Comparison of ENCODE assay signal across 1 cellular context in the genomic region with DNA sequence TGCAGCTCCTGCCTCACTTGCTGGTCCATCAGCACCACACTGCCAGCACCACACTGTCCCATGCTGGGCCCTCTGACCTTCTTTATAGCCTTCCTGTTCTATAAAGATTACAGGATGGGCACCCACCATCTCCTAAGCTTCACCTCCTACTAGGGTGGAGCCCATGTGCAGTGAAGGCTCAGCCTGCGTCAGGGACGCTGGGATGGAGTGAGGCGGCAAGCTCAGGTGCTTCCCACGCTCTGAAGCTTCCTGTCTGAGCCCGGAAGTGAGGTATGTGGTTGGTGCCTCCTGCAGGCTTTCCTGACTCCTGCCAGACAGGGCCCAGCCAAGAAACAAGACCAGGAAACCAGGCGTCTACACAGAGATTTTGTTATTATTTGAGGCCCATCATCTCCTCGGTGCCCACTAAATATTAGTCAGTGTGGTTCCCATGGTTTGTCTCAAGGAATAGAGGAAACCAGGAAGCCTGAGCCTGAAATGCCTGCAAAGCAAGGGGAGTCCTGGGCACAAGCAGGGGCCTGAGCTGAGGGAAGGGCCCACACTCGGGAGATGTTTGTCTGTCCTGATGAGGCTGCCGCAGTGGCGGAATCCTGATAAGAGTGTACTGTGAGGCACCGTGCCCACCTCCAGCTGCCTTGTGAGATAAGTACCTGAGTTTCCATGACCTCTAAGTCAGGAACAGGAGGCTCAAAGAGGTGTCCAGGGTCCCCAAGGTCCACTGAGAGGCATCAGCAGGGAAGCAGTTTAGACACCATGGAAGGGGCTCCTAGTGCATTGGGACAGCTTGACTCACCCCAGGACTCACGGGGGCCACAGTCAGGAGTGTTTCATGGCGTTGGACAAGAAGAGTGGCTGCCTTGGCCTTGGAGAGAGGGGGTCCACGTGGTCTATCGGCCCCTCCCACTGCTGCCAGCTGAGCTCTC.
TF ChIP-seq lines count a peak whose summit lies in the region.

No MANE protein-coding gene starts in this region.

TF ChIP-seq in GM12878, 131 proteins besides CTCF, POLR2A, EP300 and RAD21:
- TF ChIP-seq ZBTB40 (IDR thresholded peaks at IDR 0.05; ENCODE audit: borderline replicate concordance) (peak; percentile 41; the same call in 1 of the 2 replicates), POLR2AphosphoS2 (IDR thresholded peaks at IDR 0.05; ENCODE audit: low read depth, low read length) (no peak)
- TF ChIP-seq, protein P1, sequence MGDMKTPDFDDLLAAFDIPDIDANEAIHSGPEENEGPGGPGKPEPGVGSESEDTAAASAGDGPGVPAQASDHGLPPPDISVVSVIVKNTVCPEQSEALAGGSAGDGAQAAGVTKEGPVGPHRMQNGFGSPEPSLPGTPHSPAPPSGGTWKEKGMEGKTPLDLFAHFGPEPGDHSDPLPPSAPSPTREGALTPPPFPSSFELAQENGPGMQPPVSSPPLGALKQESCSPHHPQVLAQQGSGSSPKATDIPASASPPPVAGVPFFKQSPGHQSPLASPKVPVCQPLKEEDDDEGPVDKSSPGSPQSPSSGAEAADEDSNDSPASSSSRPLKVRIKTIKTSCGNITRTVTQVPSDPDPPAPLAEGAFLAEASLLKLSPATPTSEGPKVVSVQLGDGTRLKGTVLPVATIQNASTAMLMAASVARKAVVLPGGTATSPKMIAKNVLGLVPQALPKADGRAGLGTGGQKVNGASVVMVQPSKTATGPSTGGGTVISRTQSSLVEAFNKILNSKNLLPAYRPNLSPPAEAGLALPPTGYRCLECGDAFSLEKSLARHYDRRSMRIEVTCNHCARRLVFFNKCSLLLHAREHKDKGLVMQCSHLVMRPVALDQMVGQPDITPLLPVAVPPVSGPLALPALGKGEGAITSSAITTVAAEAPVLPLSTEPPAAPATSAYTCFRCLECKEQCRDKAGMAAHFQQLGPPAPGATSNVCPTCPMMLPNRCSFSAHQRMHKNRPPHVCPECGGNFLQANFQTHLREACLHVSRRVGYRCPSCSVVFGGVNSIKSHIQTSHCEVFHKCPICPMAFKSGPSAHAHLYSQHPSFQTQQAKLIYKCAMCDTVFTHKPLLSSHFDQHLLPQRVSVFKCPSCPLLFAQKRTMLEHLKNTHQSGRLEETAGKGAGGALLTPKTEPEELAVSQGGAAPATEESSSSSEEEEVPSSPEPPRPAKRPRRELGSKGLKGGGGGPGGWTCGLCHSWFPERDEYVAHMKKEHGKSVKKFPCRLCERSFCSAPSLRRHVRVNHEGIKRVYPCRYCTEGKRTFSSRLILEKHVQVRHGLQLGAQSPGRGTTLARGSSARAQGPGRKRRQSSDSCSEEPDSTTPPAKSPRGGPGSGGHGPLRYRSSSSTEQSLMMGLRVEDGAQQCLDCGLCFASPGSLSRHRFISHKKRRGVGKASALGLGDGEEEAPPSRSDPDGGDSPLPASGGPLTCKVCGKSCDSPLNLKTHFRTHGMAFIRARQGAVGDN (IDR thresholded peaks at IDR 0.05) = peak; percentile 38; the same call in 1 of the 2 replicates
